ENCODE assay signal across 7 cellular contexts in the genomic region with DNA sequence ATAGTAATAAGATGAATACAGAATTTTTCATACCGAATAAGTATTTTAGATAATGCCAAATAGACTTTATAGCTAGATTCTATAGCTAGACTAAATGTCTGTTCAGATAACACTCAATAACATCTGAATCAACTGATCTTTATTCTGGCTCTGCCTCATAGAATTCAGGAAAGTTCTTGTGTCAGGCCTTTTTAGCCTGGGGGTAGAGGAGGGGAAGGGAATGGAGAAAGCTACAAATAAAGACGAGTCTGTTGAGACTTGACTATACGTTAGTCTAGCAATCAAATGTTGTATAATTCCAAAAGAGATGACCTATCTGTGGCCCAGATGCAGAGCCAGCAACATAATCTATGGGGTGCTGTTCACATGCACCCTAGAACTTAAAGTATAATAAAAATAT.
"Had no signal": no experiment of that assay in that cellular context is flagged by ENCODE, and none has a peak within 500 bp of the region (broad histone marks: within the 10 kb centered on the region; RNA-seq: fewer than 3 reads in every experiment).

No MANE protein-coding gene starts in this region.

- DNase-seq: GM23248, GOT3, H7, HFFc6, KBM-7 had no signal

- ATAC-seq: HCT116, HepG2 had no signal
